In the genomic region with DNA sequence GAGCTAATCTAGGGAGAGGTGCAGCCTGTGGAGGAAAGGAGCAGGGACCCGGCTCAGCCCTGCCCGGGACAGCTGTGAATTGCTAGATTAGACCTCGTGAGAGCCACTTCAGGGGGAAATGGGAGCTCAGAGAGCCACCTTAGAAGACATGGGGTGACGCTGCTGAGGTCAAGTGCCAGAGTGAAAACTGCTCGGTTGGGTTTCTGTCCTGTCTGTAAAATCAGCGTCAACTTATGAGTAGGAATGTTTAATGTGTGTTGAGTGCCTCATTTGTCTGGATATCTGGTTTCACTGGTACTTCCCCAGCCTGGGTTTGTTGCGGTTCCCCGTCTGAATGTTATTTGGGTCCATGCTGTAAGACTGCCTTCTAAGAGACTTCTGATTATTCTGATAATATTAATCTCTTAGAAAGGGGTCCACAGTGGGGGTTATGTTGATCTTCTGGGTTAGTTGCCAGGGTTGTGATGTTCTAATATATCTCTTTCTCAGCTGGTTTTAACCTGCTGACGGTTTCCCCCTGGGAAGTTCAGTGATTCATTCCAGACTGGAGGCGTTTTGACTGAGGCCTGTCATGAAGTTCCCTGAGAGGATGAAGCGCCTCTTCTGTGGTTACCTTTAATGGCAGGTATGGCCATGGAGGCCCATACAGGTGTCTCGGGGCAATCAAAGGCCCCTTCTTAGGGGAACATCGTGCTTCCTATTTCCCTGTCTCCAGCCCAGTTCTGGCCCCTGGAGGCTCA, we compare ENCODE assay signal across 2 cellular contexts.
TF ChIP-seq lines count a peak whose summit lies in the region.

No MANE protein-coding gene starts in this region.

TF ChIP-seq in GM12878, 131 proteins besides CTCF, POLR2A, EP300 and RAD21 (continued from another document):
- TF ChIP-seq NRF1 (conservative IDR thresholded peaks at IDR 0.05; ENCODE audit: low read depth, low read length) (no peak), JUNB (IDR thresholded peaks at IDR 0.05) (peak; percentile 26; the same call in 1 of the 2 replicates), DPF2 (IDR thresholded peaks at IDR 0.05) (no peak), WRNIP1 (IDR thresholded peaks at IDR 0.05; ENCODE audit: borderline replicate concordance, low read depth, low read length) (no peak)

TF ChIP-seq in WTC11, 78 proteins besides CTCF, POLR2A, EP300 and RAD21 (continued from another document):
- TF ChIP-seq, protein P1, sequence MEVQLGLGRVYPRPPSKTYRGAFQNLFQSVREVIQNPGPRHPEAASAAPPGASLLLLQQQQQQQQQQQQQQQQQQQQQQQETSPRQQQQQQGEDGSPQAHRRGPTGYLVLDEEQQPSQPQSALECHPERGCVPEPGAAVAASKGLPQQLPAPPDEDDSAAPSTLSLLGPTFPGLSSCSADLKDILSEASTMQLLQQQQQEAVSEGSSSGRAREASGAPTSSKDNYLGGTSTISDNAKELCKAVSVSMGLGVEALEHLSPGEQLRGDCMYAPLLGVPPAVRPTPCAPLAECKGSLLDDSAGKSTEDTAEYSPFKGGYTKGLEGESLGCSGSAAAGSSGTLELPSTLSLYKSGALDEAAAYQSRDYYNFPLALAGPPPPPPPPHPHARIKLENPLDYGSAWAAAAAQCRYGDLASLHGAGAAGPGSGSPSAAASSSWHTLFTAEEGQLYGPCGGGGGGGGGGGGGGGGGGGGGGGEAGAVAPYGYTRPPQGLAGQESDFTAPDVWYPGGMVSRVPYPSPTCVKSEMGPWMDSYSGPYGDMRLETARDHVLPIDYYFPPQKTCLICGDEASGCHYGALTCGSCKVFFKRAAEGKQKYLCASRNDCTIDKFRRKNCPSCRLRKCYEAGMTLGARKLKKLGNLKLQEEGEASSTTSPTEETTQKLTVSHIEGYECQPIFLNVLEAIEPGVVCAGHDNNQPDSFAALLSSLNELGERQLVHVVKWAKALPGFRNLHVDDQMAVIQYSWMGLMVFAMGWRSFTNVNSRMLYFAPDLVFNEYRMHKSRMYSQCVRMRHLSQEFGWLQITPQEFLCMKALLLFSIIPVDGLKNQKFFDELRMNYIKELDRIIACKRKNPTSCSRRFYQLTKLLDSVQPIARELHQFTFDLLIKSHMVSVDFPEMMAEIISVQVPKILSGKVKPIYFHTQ (CRISPR knock-in tag; IDR thresholded peaks at IDR 0.05): no peak
- TF ChIP-seq, protein P2, sequence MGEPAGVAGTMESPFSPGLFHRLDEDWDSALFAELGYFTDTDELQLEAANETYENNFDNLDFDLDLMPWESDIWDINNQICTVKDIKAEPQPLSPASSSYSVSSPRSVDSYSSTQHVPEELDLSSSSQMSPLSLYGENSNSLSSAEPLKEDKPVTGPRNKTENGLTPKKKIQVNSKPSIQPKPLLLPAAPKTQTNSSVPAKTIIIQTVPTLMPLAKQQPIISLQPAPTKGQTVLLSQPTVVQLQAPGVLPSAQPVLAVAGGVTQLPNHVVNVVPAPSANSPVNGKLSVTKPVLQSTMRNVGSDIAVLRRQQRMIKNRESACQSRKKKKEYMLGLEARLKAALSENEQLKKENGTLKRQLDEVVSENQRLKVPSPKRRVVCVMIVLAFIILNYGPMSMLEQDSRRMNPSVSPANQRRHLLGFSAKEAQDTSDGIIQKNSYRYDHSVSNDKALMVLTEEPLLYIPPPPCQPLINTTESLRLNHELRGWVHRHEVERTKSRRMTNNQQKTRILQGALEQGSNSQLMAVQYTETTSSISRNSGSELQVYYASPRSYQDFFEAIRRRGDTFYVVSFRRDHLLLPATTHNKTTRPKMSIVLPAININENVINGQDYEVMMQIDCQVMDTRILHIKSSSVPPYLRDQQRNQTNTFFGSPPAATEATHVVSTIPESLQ (CRISPR knock-in tag; IDR thresholded peaks at IDR 0.05): no peak
- TF ChIP-seq ZNF423 (CRISPR knock-in tag; IDR thresholded peaks at IDR 0.05) (no peak), GRHL2 (CRISPR knock-in tag; IDR thresholded peaks at IDR 0.05; ENCODE audit: insufficient replicate concordance, severe bottlenecking) (no peak), HMGA2 (CRISPR knock-in tag; IDR thresholded peaks at IDR 0.05) (no peak), CREM (CRISPR knock-in tag; IDR thresholded peaks at IDR 0.05) (no peak), NR2C2 (CRISPR knock-in tag; IDR thresholded peaks at IDR 0.05) (no peak)
